ENCODE assay signal across 32 cellular contexts in the genomic region with DNA sequence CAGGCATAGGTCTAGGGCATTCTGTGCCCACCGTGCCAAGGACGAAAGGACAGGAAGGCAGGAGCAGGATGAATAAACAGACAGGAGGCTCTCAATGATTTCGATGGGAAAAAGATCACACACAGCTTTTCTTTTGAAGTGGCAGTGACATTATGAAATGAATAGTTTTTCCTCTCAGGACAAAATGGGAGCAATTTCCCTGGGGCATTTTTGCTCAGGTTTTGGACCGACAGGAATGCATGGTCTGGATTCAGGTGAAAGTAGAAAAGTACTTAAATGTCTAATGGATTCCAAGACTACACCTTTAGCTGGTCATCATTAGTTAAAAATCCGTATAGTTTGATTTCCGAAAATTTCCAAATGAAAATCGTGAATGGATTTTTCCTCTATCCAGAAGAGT.
"Had no signal": no experiment of that assay in that cellular context is flagged by ENCODE, and none has a peak within 500 bp of the region (broad histone marks: within the 10 kb centered on the region; RNA-seq: fewer than 3 reads in every experiment).

No MANE protein-coding gene starts in this region.

- H3K9me3 ChIP-seq: gastrocnemius medialis, ovary, suprapubic skin had no signal

- H3K27ac ChIP-seq: cardiac muscle cell, coronary artery, gastrocnemius medialis, ovary, sigmoid colon, stomach, suprapubic skin had no signal

- ATAC-seq: gastrocnemius medialis; left colon; natural killer cell; stimulated activated memory B cell treated with anti-CD40 and anti-IgM and Interleukin-4, amounts not matched to agents 10 μg/mL and 1 μg/mL and 100 μg/mL, for 72 hours; T-helper 17 cell had no signal

- H3K4me2 ChIP-seq: smooth muscle cell had no signal

- H3K4me3 Mint-ChIP-seq: activated CD4-positive, alpha-beta memory T cell treated with anti-CD3 and anti-CD28 coated beads for 36 hours; activated CD4-positive, alpha-beta T cell treated with anti-CD3 and anti-CD28 coated beads, Interleukin-2, amount 10 ng/mL, durations not matched to agents 24 days and 14 days; activated naive CD4-positive, alpha-beta T cell treated with anti-CD3 and anti-CD28 coated beads, Interleukin-2, amount 10 ng/mL, durations not matched to agents 7 days and 5 days; activated naive CD8-positive, alpha-beta T cell treated with anti-CD3 and anti-CD28 coated beads, Interleukin-2, amount 10 ng/mL, durations not matched to agents 7 days and 5 days; activated T-cell treated with anti-CD3 and anti-CD28 coated beads, Interleukin-2, amount 50 U/mL, for 24 hours; natural killer cell; stimulated activated memory B cell treated with anti-CD40 and anti-IgM and Interleukin-4, amounts not matched to agents 10 μg/mL and 1 μg/mL and 100 μg/mL, for 72 hours; T-helper 17 cell had no signal

- H3K4me1 Mint-ChIP-seq: activated CD4-positive, alpha-beta T cell treated with anti-CD3 and anti-CD28 coated beads, Interleukin-2, amount 10 ng/mL, durations not matched to agents 24 days and 14 days; natural killer cell; stimulated activated memory B cell treated with anti-CD40 and anti-IgM and Interleukin-4, amounts not matched to agents 10 μg/mL and 1 μg/mL and 100 μg/mL, for 72 hours; T-helper 17 cell had no signal

- H3K4me1 ChIP-seq: gastrocnemius medialis, sigmoid colon, suprapubic skin had no signal

- H3K27me3 Mint-ChIP-seq: activated CD4-positive, alpha-beta memory T cell treated with anti-CD3 and anti-CD28 coated beads for 36 hours; progenitor cell of endocrine pancreas had no signal

- H3K36me3 Mint-ChIP-seq: activated CD4-positive, alpha-beta memory T cell treated with anti-CD3 and anti-CD28 coated beads for 36 hours; activated naive CD4-positive, alpha-beta T cell treated with anti-CD3 and anti-CD28 coated beads, Interleukin-2, amount 10 ng/mL, durations not matched to agents 7 days and 5 days; activated naive CD8-positive, alpha-beta T cell treated with anti-CD3 and anti-CD28 coated beads, Interleukin-2, amount 10 ng/mL, durations not matched to agents 7 days and 5 days; natural killer cell; stimulated activated memory B cell treated with anti-CD40 and anti-IgM and Interleukin-4, amounts not matched to agents 10 μg/mL and 1 μg/mL and 100 μg/mL, for 72 hours had no signal

- FAIRE-seq: kidney had no signal

- DNase-seq: activated CD4-positive, alpha-beta memory T cell treated with anti-CD3 and anti-CD28 coated beads for 36 hours; activated CD4-positive, alpha-beta T cell treated with anti-CD3 and anti-CD28 coated beads, Interleukin-2, amount 10 ng/mL, durations not matched to agents 24 days and 14 days; activated CD4-positive, CD25-positive, alpha-beta regulatory T cell treated with anti-CD3 and anti-CD28 coated beads, Interleukin-2, amount 50 U/mL, for 72 hours; activated CD8-positive, alpha-beta memory T cell treated with anti-CD3 and anti-CD28 coated beads, Interleukin-2, amount 50 U/mL, for 4 hours; activated gamma-delta T cell; activated naive CD4-positive, alpha-beta T cell treated with anti-CD3 and anti-CD28 coated beads, Interleukin-2, amount 10 ng/mL, durations not matched to agents 7 days and 5 days; activated naive CD8-positive, alpha-beta T cell treated with anti-CD3 and anti-CD28 coated beads, Interleukin-2, amount 10 ng/mL, durations not matched to agents 7 days and 5 days; activated T-cell treated with anti-CD3 and anti-CD28 coated beads, Interleukin-2, amount 50 U/mL, for 24 hours; effector memory CD4-positive, alpha-beta T cell; erythroblast; gastrocnemius medialis; kidney; left colon; mesendoderm; natural killer cell; ovary; sigmoid colon; stimulated activated CD4-positive, alpha-beta T cell treated with anti-CD3 and anti-CD28 coated beads, Interleukin-1b, Interleukin-23, amount 100 ng/mL, for 48 hours; stimulated activated CD4-positive, alpha-beta T cell treated with anti-CD3 and anti-CD28 coated beads, Interleukin-4, amount 100 ng/mL, for 4 hours; stimulated activated CD8-positive, alpha-beta memory T cell treated with anti-CD3 and anti-CD28 coated beads, Interleukin-4, amount 100 ng/mL, for 48 hours; stomach; T-helper 17 cell; T1000 had no signal

- H3K36me3 ChIP-seq: ascending aorta, cardiac muscle cell, gastrocnemius medialis, ovary, sigmoid colon, stomach, suprapubic skin, tibial nerve had no signal

- H3K9me3 Mint-ChIP-seq: natural killer cell had no signal

- H3K27ac Mint-ChIP-seq: activated CD4-positive, alpha-beta memory T cell treated with anti-CD3 and anti-CD28 coated beads for 36 hours; activated CD4-positive, alpha-beta T cell treated with anti-CD3 and anti-CD28 coated beads, Interleukin-2, amount 10 ng/mL, durations not matched to agents 24 days and 14 days; activated naive CD4-positive, alpha-beta T cell treated with anti-CD3 and anti-CD28 coated beads, Interleukin-2, amount 10 ng/mL, durations not matched to agents 7 days and 5 days; activated naive CD8-positive, alpha-beta T cell treated with anti-CD3 and anti-CD28 coated beads, Interleukin-2, amount 10 ng/mL, durations not matched to agents 7 days and 5 days; activated T-cell treated with anti-CD3 and anti-CD28 coated beads, Interleukin-2, amount 50 U/mL, for 24 hours; natural killer cell; progenitor cell of endocrine pancreas; stimulated activated memory B cell treated with anti-CD40 and anti-IgM and Interleukin-4, amounts not matched to agents 10 μg/mL and 1 μg/mL and 100 μg/mL, for 72 hours; T-helper 17 cell had no signal

- H3K4me3 ChIP-seq: ascending aorta, cardiac muscle cell, coronary artery, dorsolateral prefrontal cortex, gastrocnemius medialis, ovary, sigmoid colon, smooth muscle cell, stomach, suprapubic skin, tibial nerve had no signal

- H3K27me3 ChIP-seq: ascending aorta, cardiac muscle cell, dorsolateral prefrontal cortex, gastrocnemius medialis, ovary, sigmoid colon, stomach, tibial nerve had no signal
